In genomic region chr10:35153723-35154122, GRCh38 we compare ENCODE assay signal across 1 cellular context.
TF ChIP-seq lines count a peak whose summit lies in the region.

No MANE protein-coding gene starts in this region.

TF ChIP-seq in H1, 55 proteins besides CTCF, POLR2A, EP300 and RAD21 (continued from another document):
- TF ChIP-seq TAF7 (optimal IDR thresholded peaks at IDR 0.05; ENCODE audit: borderline replicate concordance, low read depth, low read length) (no peak), USF2 (IDR thresholded peaks at IDR 0.05; ENCODE audit: low read length) (no peak)
TF ChIP-seq in H1: peak in this region for 0.
